In genomic region chr11:36007127-36007824, GRCh38 we compare ENCODE assay signal across 25 cellular contexts.
A peak's percentile ranks its signal among the peaks of the same experiment; 100 is the strongest.
DNase-seq lines count a peak whose midpoint lies in the region; ATAC-seq and TF ChIP-seq lines count a peak whose summit lies in the region.
"Had no signal": no experiment of that assay in that cellular context is flagged by ENCODE, and none has a peak within 500 bp of the region (broad histone marks: within the 10 kb centered on the region; RNA-seq: fewer than 3 reads in every experiment).

No MANE protein-coding gene starts in this region.

- peaks cover 11% of the 10 kb centered on the region for H3K9me3 Mint-ChIP-seq in nephron
- H3K9me3 Mint-ChIP-seq: activated CD4-positive, alpha-beta T cell treated with anti-CD3 and anti-CD28 coated beads, Interleukin-2, amount 10 ng/mL, durations not matched to agents 24 days and 14 days; stimulated activated naive CD8-positive, alpha-beta T cell treated with anti-CD3 and anti-CD28 coated beads, Interleukin-15, Interleukin-2, amounts not matched to agents 100 ng/mL and 50 ng/mL, for 24 hours had no signal

- no peak for TF ChIP-seq CTCF in HEK293 (tag by site-specific recombination; IDR thresholded peaks at IDR 0.05)
- TF ChIP-seq CTCF in nephron (IDR thresholded peaks at IDR 0.05; ENCODE audit: unreplicated experiment in 3 of 3) = no peak
- TF ChIP-seq CTCF in Peyer's patch (IDR thresholded peaks at IDR 0.05) = no peak
- TF ChIP-seq CTCF in tibial artery (IDR thresholded peaks at IDR 0.05) = no peak
- TF ChIP-seq CTCF in foreskin fibroblast (IDR thresholded peaks at IDR 0.05; ENCODE audit: low read depth, low read length) = no peak

- peaks cover 56% of the 10 kb centered on the region for H3K4me1 Mint-ChIP-seq in nephron
- H3K4me1 Mint-ChIP-seq: activated CD4-positive, alpha-beta T cell treated with anti-CD3 and anti-CD28 coated beads, Interleukin-2, amount 10 ng/mL, durations not matched to agents 24 days and 14 days; activated CD8-positive, alpha-beta memory T cell treated with anti-CD3 and anti-CD28 coated beads, Interleukin-2, amount 10 ng/mL, durations not matched to agents 7 days and 5 days; activated naive CD4-positive, alpha-beta T cell treated with anti-CD3 and anti-CD28 coated beads, Interleukin-2, amount 10 ng/mL, durations not matched to agents 7 days and 5 days had no signal

- intact Hi-C loops in tibial artery (cut with DNase I; ENCODE audit: low total_unique reads) = no loop called here

- H3K4me3 ChIP-seq in HEK293 (ENCODE audit: low read depth, low read length) = no peak overlapping the region
- no peak overlapping the region for H3K4me3 ChIP-seq in Peyer's patch
- no peak overlapping the region for H3K4me3 ChIP-seq in tibial artery
- H3K4me3 ChIP-seq in foreskin fibroblast (ENCODE audit: low read depth in 1 of 2, low read length in 2 of 2) = no peak overlapping the region
- H3K4me3 ChIP-seq: cardiac muscle cell, lung, sigmoid colon, transverse colon had no signal

- H3K27me3 Mint-ChIP-seq in nephron (ENCODE audit: low read depth) = no peaks in the 10 kb centered on the region
- H3K27me3 Mint-ChIP-seq: progenitor cell of endocrine pancreas had no signal

- H3K36me3 Mint-ChIP-seq in nephron (ENCODE audit: low read depth) = peaks cover 17% of the 10 kb centered on the region
- H3K36me3 Mint-ChIP-seq: activated CD8-positive, alpha-beta memory T cell treated with anti-CD3 and anti-CD28 coated beads, Interleukin-2, amount 10 ng/mL, durations not matched to agents 7 days and 5 days; activated naive CD4-positive, alpha-beta T cell treated with anti-CD3 and anti-CD28 coated beads, Interleukin-2, amount 10 ng/mL, durations not matched to agents 7 days and 5 days had no signal

- POLR2A ChIA-PET in HEK293 (lab: Yijun Ruan, JAX) = no interaction called here

- CTCF ChIA-PET in HEK293 (lab: Yijun Ruan, JAX) = no interaction called here

- H3K4me1 ChIP-seq in HEK293 (ENCODE audit: control insufficient read depth, insufficient read depth, low read length) = no peaks in the 10 kb centered on the region
- H3K4me1 ChIP-seq in Peyer's patch = no peaks in the 10 kb centered on the region
- peaks cover 0 to 34% (median 26%) of the 10 kb centered on the region in 4 donors for H3K4me1 ChIP-seq in tibial artery

- H3K27me3 ChIP-seq in Peyer's patch = no peaks in the 10 kb centered on the region
- no peaks in the 10 kb centered on the region for H3K27me3 ChIP-seq in tibial artery
- H3K27me3 ChIP-seq: cardiac muscle cell, sigmoid colon, transverse colon had no signal

- peak overlapping the region; percentile 13 to 96 (median 68) for H3K27ac Mint-ChIP-seq in nephron
- H3K27ac Mint-ChIP-seq: activated CD4-positive, alpha-beta T cell treated with anti-CD3 and anti-CD28 coated beads, Interleukin-2, amount 10 ng/mL, durations not matched to agents 24 days and 14 days; activated CD8-positive, alpha-beta memory T cell treated with anti-CD3 and anti-CD28 coated beads, Interleukin-2, amount 10 ng/mL, durations not matched to agents 7 days and 5 days; activated naive CD4-positive, alpha-beta T cell treated with anti-CD3 and anti-CD28 coated beads, Interleukin-2, amount 10 ng/mL, durations not matched to agents 7 days and 5 days; activated T-cell treated with anti-CD3 and anti-CD28 coated beads, Interleukin-2, amount 50 U/mL, for 72 hours; HFFc6; progenitor cell of endocrine pancreas; stimulated activated naive CD8-positive, alpha-beta T cell treated with anti-CD3 and anti-CD28 coated beads, Interleukin-15, Interleukin-2, amounts not matched to agents 100 ng/mL and 50 ng/mL, for 24 hours had no signal

- TF ChIP-seq POLR2A in Peyer's patch (IDR thresholded peaks at IDR 0.05) = no peak

- H3K9me3 ChIP-seq in HEK293 (ENCODE audit: control insufficient read depth, insufficient read depth, low read depth, low read length) (no peaks in the 10 kb centered on the region), Peyer's patch (no peaks in the 10 kb centered on the region), tibial artery (no peaks in the 10 kb centered on the region)

- peak overlapping the region in 1 of 3 experiments; percentile 17 for H3K4me3 Mint-ChIP-seq in nephron
- H3K4me3 Mint-ChIP-seq: activated CD4-positive, alpha-beta T cell treated with anti-CD3 and anti-CD28 coated beads, Interleukin-2, amount 10 ng/mL, durations not matched to agents 24 days and 14 days; activated CD8-positive, alpha-beta memory T cell treated with anti-CD3 and anti-CD28 coated beads, Interleukin-2, amount 10 ng/mL, durations not matched to agents 7 days and 5 days; activated naive CD4-positive, alpha-beta T cell treated with anti-CD3 and anti-CD28 coated beads, Interleukin-2, amount 10 ng/mL, durations not matched to agents 7 days and 5 days; activated T-cell treated with anti-CD3 and anti-CD28 coated beads, Interleukin-2, amount 50 U/mL, for 72 hours; HFFc6; stimulated activated naive CD8-positive, alpha-beta T cell treated with anti-CD3 and anti-CD28 coated beads, Interleukin-15, Interleukin-2, amounts not matched to agents 100 ng/mL and 50 ng/mL, for 24 hours had no signal

- no peak for ATAC-seq in GM21619 (IDR thresholded peaks at IDR 0.05; ENCODE audit: unreplicated experiment)
- ATAC-seq: activated CD8-positive, alpha-beta memory T cell treated with anti-CD3 and anti-CD28 coated beads, Interleukin-2, amount 10 ng/mL, durations not matched to agents 7 days and 5 days; activated T-cell treated with anti-CD3 and anti-CD28 coated beads, Interleukin-2, amount 50 U/mL, for 72 hours had no signal

- peak; percentile 49 for DNase-seq in NCI-H82 (lab: John Stamatoyannopoulos, UW)
- DNase-seq in T47D (ENCODE audit: low read depth in 1 of 2, low spot score in 1 of 2) = peak; percentile 28 to 75
- DNase-seq in Peyer's patch = no peak
- DNase-seq in tibial artery = no peak
- DNase-seq in foreskin fibroblast = no peak
- DNase-seq: activated CD4-positive, alpha-beta T cell treated with anti-CD3 and anti-CD28 coated beads, Interleukin-2, amount 10 ng/mL, durations not matched to agents 24 days and 14 days; activated CD8-positive, alpha-beta memory T cell treated with anti-CD3 and anti-CD28 coated beads, Interleukin-2, amount 10 ng/mL, durations not matched to agents 7 days and 5 days; activated naive CD4-positive, alpha-beta T cell treated with anti-CD3 and anti-CD28 coated beads, Interleukin-2, amount 10 ng/mL, durations not matched to agents 7 days and 5 days; activated T-cell treated with anti-CD3 and anti-CD28 coated beads, Interleukin-2, amount 50 U/mL, for 72 hours; amygdala; HFFc6; kidney; NCI-H1092 treated with DMSO at 0.1 percent for 48 hours; NCI-H524; SIG-M5; sigmoid colon; stimulated activated CD4-positive, alpha-beta T cell treated with anti-CD3 and anti-CD28 coated beads, Interleukin-15, amount 100 ng/mL, for 24 hours; transverse colon had no signal

- H3K36me3 ChIP-seq in HEK293 (ENCODE audit: control insufficient read depth in 2 of 2, insufficient read depth in 1 of 2, low read length in 2 of 2) = no peaks in the 10 kb centered on the region
- H3K36me3 ChIP-seq in Peyer's patch = no peaks in the 10 kb centered on the region
- H3K36me3 ChIP-seq in tibial artery = no peaks in the 10 kb centered on the region
- H3K36me3 ChIP-seq: cardiac muscle cell, sigmoid colon, transverse colon had no signal

- in situ Hi-C loops in T47D (cut with HindIII; ENCODE audit: low pct_unique_long_range_greater_than_20kb, low sequenced_read_pairs) = no loop called here

- H3K27ac ChIP-seq in HEK293 (ENCODE audit: extremely low read depth, low read depth, low read length) (no peak overlapping the region), Peyer's patch (no peak overlapping the region), tibial artery (no peak overlapping the region)
- H3K27ac ChIP-seq: cardiac muscle cell, sigmoid colon, transverse colon had no signal

TF ChIP-seq in HEK293, 187 proteins besides CTCF, POLR2A, EP300 and RAD21:
- TF ChIP-seq ZNF658 (tag by site-specific recombination; IDR thresholded peaks at IDR 0.05) = no peak
- no peak for TF ChIP-seq KLF1 (tag by site-specific recombination; IDR thresholded peaks at IDR 0.05)
- peak; percentile 95 for TF ChIP-seq SP7 (tag by site-specific recombination; IDR thresholded peaks at IDR 0.05)
TF ChIP-seq in HEK293: peak in this region for 1.

Comparison
In these comparisons a context has a peak if more than half of its experiments do, and no peak if none do; other contexts are left out.
1. DNase-seq: peak in NCI-H82 (single experiment) and T47D (2 of 2); none in Peyer's patch (0 of 3), tibial artery (0 of 2) and foreskin fibroblast (0 of 2).